Comparison of ENCODE assay signal across 24 cellular contexts in genomic region chrX:24306430-24306829, GRCh38. TPM values are rescaled to one million over a fixed set of nuclear protein-coding genes. Genes with fewer than 3 reads are reported as not detected.
A peak's percentile ranks its signal among the peaks of the same experiment; 100 is the strongest.
DNase-seq lines count a peak whose midpoint lies in the region; ATAC-seq, FAIRE-seq and TF ChIP-seq lines count a peak whose summit lies in the region.
"Had no signal": no experiment of that assay in that cellular context is flagged by ENCODE, and none has a peak within 500 bp of the region (broad histone marks: within the 10 kb centered on the region; RNA-seq: fewer than 3 reads in every experiment).

No MANE protein-coding gene starts in this region.

- no peaks in the 10 kb centered on the region for H4K20me1 ChIP-seq in K562 (replicated peaks; ENCODE audit: control insufficient read depth, insufficient read depth, low read length)
- H4K20me1 ChIP-seq: BLaER1 had no signal

- no peak overlapping the region for H3K4me3 ChIP-seq in H7 (ENCODE audit: insufficient read depth, low read depth, low read length)
- no peak overlapping the region for H3K4me3 ChIP-seq in K562
- H3K4me3 ChIP-seq: BLaER1, dorsolateral prefrontal cortex, esophagus squamous epithelium had no signal

- FAIRE-seq in K562 (lab: Jason Lieb, UNC) = no peak
- FAIRE-seq: bronchial epithelial cell had no signal

- no peak overlapping the region for H3K4me2 ChIP-seq in K562 (ENCODE audit: insufficient read depth, low read length)
- H3K4me2 ChIP-seq: BLaER1, SK-N-SH had no signal

- H3K9me1 ChIP-seq in K562 (ENCODE audit: control insufficient read depth, insufficient read depth, low read length) = no peaks in the 10 kb centered on the region

- no peaks in the 10 kb centered on the region for H3K79me2 ChIP-seq in K562 (ENCODE audit: control insufficient read depth, insufficient read depth, low read length)

- no peaks in the 10 kb centered on the region for H3K27me3 Mint-ChIP-seq in nephron (ENCODE audit: low read depth)

- TF ChIP-seq RAD21 in K562 (CRISPR knock-in tag; conservative IDR thresholded peaks at IDR 0.05 in 1 of 2, IDR thresholded peaks at IDR 0.05 in 1 of 2) = no peak

- H3K9me3 ChIP-seq in K562 (replicated peaks; ENCODE audit: control insufficient read depth, insufficient read depth, low read depth, low read length) = no peaks in the 10 kb centered on the region
- H3K9me3 ChIP-seq: BLaER1, esophagus squamous epithelium, SK-N-SH had no signal

- DNase-seq in H7 (peak; percentile 54), NAMALWA (ENCODE audit: low spot score) (peak; percentile 40), K562 (ENCODE audit: extremely low read depth in 1 of 4, low spot score in 3 of 4) (peak in 2 of 4 experiments; percentile 3 to 10), RWPE1 (ENCODE audit: low spot score) (no peak)
- DNase-seq: activated CD4-positive, alpha-beta T cell treated with anti-CD3 and anti-CD28 coated beads for 4 hours; dorsolateral prefrontal cortex; esophagus squamous epithelium; GDM1; immature natural killer cell; NCI-H1694 treated with DMSO at 0.1 percent for 48 hours; NCI-H345; PC-3; SK-N-SH had no signal

- peaks cover 37% of the 10 kb centered on the region for H3K4me1 Mint-ChIP-seq in nephron
- H3K4me1 Mint-ChIP-seq: immature natural killer cell, memory B cell had no signal

- peak overlapping the region in 1 of 3 experiments; percentile 5 for H3K4me3 Mint-ChIP-seq in nephron
- H3K4me3 Mint-ChIP-seq: immature natural killer cell; memory B cell; natural killer cell treated with Interleukin-12 subunit alpha and Interleukin-12 subunit beta and Interleukin-15 and Interleukin-18, amount 100 ng/mL, for 72 hours had no signal

- ATAC-seq in K562 (no peak), HG03457 (IDR thresholded peaks at IDR 0.05; ENCODE audit: unreplicated experiment) (no peak), GM18867 (IDR thresholded peaks at IDR 0.05; ENCODE audit: unreplicated experiment) (no peak), HG03571 (IDR thresholded peaks at IDR 0.05; ENCODE audit: unreplicated experiment) (no peak)
- ATAC-seq: natural killer cell treated with Interleukin-12 subunit alpha and Interleukin-12 subunit beta and Interleukin-15 and Interleukin-18, amount 100 ng/mL, for 72 hours; PC-3 had no signal

- CTCF ChIA-PET in K562 (lab: Yijun Ruan, JAX; ENCODE audit: low intra/inter-chr PET ratio) (interaction anchor here (0.7 kb wide), 1 partner anchor 128 kb away, joined by 3 read pairs; no protein-coding TSS in a partner anchor), RWPE1 (lab: Yijun Ruan, JAX) (no interaction called here)

- no peaks in the 10 kb centered on the region for H3K36me3 Mint-ChIP-seq in nephron (ENCODE audit: low read depth)
- H3K36me3 Mint-ChIP-seq: immature natural killer cell; memory B cell; natural killer cell treated with Interleukin-12 subunit alpha and Interleukin-12 subunit beta and Interleukin-15 and Interleukin-18, amount 100 ng/mL, for 72 hours had no signal

- POLR2A ChIA-PET in K562 (lab: Yijun Ruan, JAX) (no interaction called here), RWPE1 (lab: Yijun Ruan, JAX; ENCODE audit: low non-redundant PET) (no interaction called here)

- no peak for TF ChIP-seq CTCF in K562 (IDR thresholded peaks at IDR 0.05 in 2 of 3, conservative IDR thresholded peaks at IDR 0.05 in 1 of 3; ENCODE audit: insufficient read depth in 2 of 3, low read depth in 1 of 3, low read length in 3 of 3)
- TF ChIP-seq CTCF in nephron (IDR thresholded peaks at IDR 0.05; ENCODE audit: unreplicated experiment in 3 of 3) = peak in 2 of 3 experiments; percentile 29 to 31
- TF ChIP-seq CTCF in RWPE1 (conservative IDR thresholded peaks at IDR 0.05; ENCODE audit: low read depth) = no peak

- no peaks in the 10 kb centered on the region for H3K36me3 ChIP-seq in H7 (replicated peaks; ENCODE audit: control insufficient read depth, insufficient read depth, low read length)
- H3K36me3 ChIP-seq in K562 (ENCODE audit: control insufficient read depth, insufficient read depth, low read length) = no peaks in the 10 kb centered on the region
- H3K36me3 ChIP-seq: BLaER1, esophagus squamous epithelium had no signal

- TF ChIP-seq EP300 in K562 (IDR thresholded peaks at IDR 0.05; ENCODE audit: low read length) = no peak

- H3K9me3 Mint-ChIP-seq in nephron = no peaks in the 10 kb centered on the region
- H3K9me3 Mint-ChIP-seq: immature natural killer cell; memory B cell; natural killer cell treated with Interleukin-12 subunit alpha and Interleukin-12 subunit beta and Interleukin-15 and Interleukin-18, amount 100 ng/mL, for 72 hours had no signal

- BruUV-seq in K562 (replicated peaks; lab: Mats Ljungman, UMichigan) = no TSS peak

- H3K9ac ChIP-seq in K562 (ENCODE audit: insufficient read depth in 1 of 2, low read depth in 2 of 2, low read length in 2 of 2) = no peak overlapping the region
- H3K9ac ChIP-seq: BLaER1, SK-N-SH had no signal

- TF ChIP-seq POLR2A in K562 (conservative IDR thresholded peaks at IDR 0.05) = no peak

- no peaks in the 10 kb centered on the region for H3K4me1 ChIP-seq in K562 (replicated peaks in 1 of 2; ENCODE audit: control insufficient read depth in 2 of 2, insufficient read depth in 2 of 2, low read length in 2 of 2)
- H3K4me1 ChIP-seq: BLaER1, esophagus squamous epithelium had no signal

- no peak overlapping the region for H2AFZ ChIP-seq in K562 (ENCODE audit: low read depth, low read length)

- peak overlapping the region; percentile 77 to 97 (median 96) for H3K27ac Mint-ChIP-seq in nephron
- H3K27ac Mint-ChIP-seq: immature natural killer cell; memory B cell; natural killer cell treated with Interleukin-12 subunit alpha and Interleukin-12 subunit beta and Interleukin-15 and Interleukin-18, amount 100 ng/mL, for 72 hours had no signal

- H3K27me3 ChIP-seq in H7 (ENCODE audit: control insufficient read depth, insufficient read depth, low read length) (no peaks in the 10 kb centered on the region), K562 (ENCODE audit: control insufficient read depth in 2 of 2, insufficient read depth in 2 of 2, low read length in 2 of 2) (peaks cover 0 to 18% of the 10 kb centered on the region in 2 experiments; a peak in 2 of 5 replicates)
- H3K27me3 ChIP-seq: BLaER1, esophagus squamous epithelium had no signal

- 3% methylated on average over 6 of the region's 6 CpGs for whole genome bisulfite sequencing in K562 (ENCODE audit: insufficient coverage, low coverage, missing lambda C conversion rate)

- in situ Hi-C loops in K562 (cut with MboI) = no loop called here

- H3K27ac ChIP-seq in K562 (ENCODE audit: extremely low read depth, low read depth, low read length) (no peak overlapping the region), RWPE1 (no peak overlapping the region)
- H3K27ac ChIP-seq: BLaER1, dorsolateral prefrontal cortex, esophagus squamous epithelium had no signal

- intact Hi-C loops in K562 (cut with micrococcal nuclease) = no loop called here

TF ChIP-seq in K562, 482 proteins besides CTCF, POLR2A, EP300 and RAD21:
- TF ChIP-seq MEIS2 (IDR thresholded peaks at IDR 0.05; ENCODE audit: partially characterized antibody) (peak; percentile 12), ZNF217 (CRISPR knock-in tag; IDR thresholded peaks at IDR 0.05) (no peak)

RNA-seq across cellular contexts. Expression of gene SUPT20HL2, which starts 7.4 kb away (rescaled TPM):
- total RNA-seq in H7 (2014; rRNA removed; shearing (Covaris generic)) = 0.14 TPM in 1 of 2 replicates, not detected in the other
- not detected in 2 replicates for total RNA-seq in K562 (2011; cell fraction: chromatin; rRNA removed; ENCODE audit: low replicate concordance)
- total RNA-seq in K562 (2011; cell fraction: nucleolus; rRNA removed) = not detected in 2 replicates
- total RNA-seq in K562 (2011; cell fraction: nucleoplasm; rRNA removed) = not detected in 2 replicates
- total RNA-seq in K562 (2014; rRNA removed) (not detected in 2 replicates), K562 (2014; rRNA removed; fragmentation: Illumina TruSeq; extraction: Trizol) (not detected in 2 replicates), K562 (2015; rRNA removed; fragmentation: Illumina TruSeq; extraction: Trizol) (not detected in 2 replicates), K562 (2021) (not detected in 2 replicates)
- polyA plus RNA-seq in K562 (2011; rRNA removed) (not detected in 2 replicates), K562 (2014; fragmentation: Illumina TruSeq; extraction: Trizol) (not detected in 2 replicates), K562 (2014; fragmentation: Nextera tagmentation; extraction: Ambion mirVana) (not detected), K562 (2014; rRNA removed) (0.04 TPM in 1 of 2 replicates, not detected in the other)
- polyA plus RNA-seq in K562 (2011; cell fraction: cytosol; rRNA removed) = not detected in 2 replicates
- polyA plus RNA-seq in K562 (2011; cell fraction: nucleus; rRNA removed) = not detected in 2 replicates
- not detected in 2 replicates for polyA plus RNA-seq in K562 (2012)
- not detected in 2 replicates for polyA minus RNA-seq in K562 (2011; rRNA and poly(A)+ RNA removed)
- polyA minus RNA-seq in K562 (2011; cell fraction: cytosol; rRNA and poly(A)+ RNA removed) = not detected in 2 replicates
- not detected in 2 replicates for polyA minus RNA-seq in K562 (2011; cell fraction: nucleus; rRNA and poly(A)+ RNA removed)
- total RNA-seq: bronchial epithelial cell; esophagus squamous epithelium; natural killer cell treated with Interleukin-12 subunit alpha and Interleukin-12 subunit beta and Interleukin-15 and Interleukin-18, amount 100 ng/mL, for 72 hours; PC-3; pulmonary artery endothelial cell had no signal
- polyA plus RNA-seq: immature natural killer cell, SK-N-SH, thymus had no signal

RNA-seq across cellular contexts. Expression of gene SUPT20HL1, which starts 54.0 kb away (rescaled TPM):
- not detected in 2 replicates for total RNA-seq in H7 (2014; rRNA removed; shearing (Covaris generic))
- not detected in 2 replicates for total RNA-seq in K562 (2011; cell fraction: chromatin; rRNA removed; ENCODE audit: low replicate concordance)
- total RNA-seq in K562 (2011; cell fraction: nucleolus; rRNA removed) = not detected in 2 replicates
- total RNA-seq in K562 (2011; cell fraction: nucleoplasm; rRNA removed) = not detected in 2 replicates
- not detected in 2 replicates for total RNA-seq in K562 (2014; rRNA removed)
- not detected in 2 replicates for total RNA-seq in K562 (2014; rRNA removed; fragmentation: Illumina TruSeq; extraction: Trizol)
- not detected in 2 replicates for total RNA-seq in K562 (2015; rRNA removed; fragmentation: Illumina TruSeq; extraction: Trizol)
- total RNA-seq in K562 (2021) = not detected in 2 replicates
- polyA plus RNA-seq in K562 (2011; rRNA removed) = not detected in 2 replicates
- not detected in 2 replicates for polyA plus RNA-seq in K562 (2011; cell fraction: cytosol; rRNA removed)
- not detected in 2 replicates for polyA plus RNA-seq in K562 (2011; cell fraction: nucleus; rRNA removed)
- not detected in 2 replicates for polyA plus RNA-seq in K562 (2012)
- not detected in 2 replicates for polyA plus RNA-seq in K562 (2014; fragmentation: Illumina TruSeq; extraction: Trizol)
- not detected for polyA plus RNA-seq in K562 (2014; fragmentation: Nextera tagmentation; extraction: Ambion mirVana)
- polyA plus RNA-seq in K562 (2014; rRNA removed) = not detected in 2 replicates
- not detected in 2 replicates for polyA minus RNA-seq in K562 (2011; rRNA and poly(A)+ RNA removed)
- polyA minus RNA-seq in K562 (2011; cell fraction: cytosol; rRNA and poly(A)+ RNA removed) = not detected in 2 replicates
- not detected in 2 replicates for polyA minus RNA-seq in K562 (2011; cell fraction: nucleus; rRNA and poly(A)+ RNA removed)
- total RNA-seq: esophagus squamous epithelium; M059J; natural killer cell treated with Interleukin-12 subunit alpha and Interleukin-12 subunit beta and Interleukin-15 and Interleukin-18, amount 100 ng/mL, for 72 hours; PC-3; pulmonary artery endothelial cell had no signal
- polyA plus RNA-seq: immature natural killer cell, SK-N-SH had no signal

Comparison
In these comparisons a context has a peak if more than half of its experiments do, and no peak if none do; other contexts are left out.
1. CTCF ChIP-seq: peak in nephron (2 of 3); none in K562 (0 of 3) and RWPE1 (single experiment).